In genomic region chr6:79949235-79949634, GRCh38 we compare ENCODE assay signal across 8 cellular contexts. TPM values are rescaled to one million over a fixed set of nuclear protein-coding genes. Genes with fewer than 3 reads are reported as not detected.
DNase-seq lines count a peak whose midpoint lies in the region; ATAC-seq, FAIRE-seq and TF ChIP-seq lines count a peak whose summit lies in the region.

No MANE protein-coding gene starts in this region.

- H3K36me3 ChIP-seq in upper lobe of right lung: no peaks in the 10 kb centered on the region

- DNase-seq in A549 (ENCODE audit: low read depth in 1 of 2, low spot score in 1 of 2): peak; percentile 9 to 85
- DNase-seq in GF-D8 (lab: John Stamatoyannopoulos, UW): peak; percentile 35
- DNase-seq in HFFc6: peak; percentile 41
- DNase-seq in NCI-H1105 (lab: John Stamatoyannopoulos, UW): peak; percentile 84
- DNase-seq in SW 1271 (lab: John Stamatoyannopoulos, UW): peak; percentile 10 to 75
- DNase-seq in central memory CD8-positive, alpha-beta T cell (ENCODE audit: low spot score in 2 of 2): peak; percentile 36 to 39
- DNase-seq in lung microvascular endothelial cell (ENCODE audit: low read depth in 2 of 2): peak; percentile 83 to 85
- DNase-seq in upper lobe of right lung: no peak

- H3K4me3 Mint-ChIP-seq in HFFc6: no peak overlapping the region
- peak overlapping the region; percentile 18 for H3K4me3 Mint-ChIP-seq in central memory CD8-positive, alpha-beta T cell

- H3K27me3 Mint-ChIP-seq in HFFc6 (ENCODE audit: insufficient read depth): peaks cover 12% of the 10 kb centered on the region; the same call in 1 of the 2 replicates
- H3K27me3 Mint-ChIP-seq in central memory CD8-positive, alpha-beta T cell: peaks cover 14% of the 10 kb centered on the region

- H3K9me3 Mint-ChIP-seq in HFFc6: no peaks in the 10 kb centered on the region
- H3K9me3 Mint-ChIP-seq in central memory CD8-positive, alpha-beta T cell: no peaks in the 10 kb centered on the region

- no peak for TF ChIP-seq POLR2A in A549 (IDR thresholded peaks at IDR 0.05; ENCODE audit: low read length)

- H3K27ac ChIP-seq in A549: no peak overlapping the region
- H3K27ac ChIP-seq in upper lobe of right lung: no peak overlapping the region

- peak overlapping the region; percentile 64; the same call in 2 of the 3 replicates for H3K4me2 ChIP-seq in A549

- CTCF ChIA-PET in A549 (lab: Yijun Ruan, JAX): interaction anchor here (0.6 to 1.9 kb wide), 19 partner anchors 9 to 231 kb away, joined by 3 to 11 read pairs (median 3); no protein-coding TSS in a partner anchor

- H3K27ac Mint-ChIP-seq in HFFc6: no peak overlapping the region
- H3K27ac Mint-ChIP-seq in central memory CD8-positive, alpha-beta T cell (ENCODE audit: low read depth): no peak overlapping the region

- no peak overlapping the region for H3K4me3 ChIP-seq in A549
- H3K4me3 ChIP-seq in upper lobe of right lung: no peak overlapping the region

- peaks cover 20% of the 10 kb centered on the region for H3K4me1 Mint-ChIP-seq in HFFc6 (ENCODE audit: low read depth)
- peaks cover 20% of the 10 kb centered on the region for H3K4me1 Mint-ChIP-seq in central memory CD8-positive, alpha-beta T cell

- FAIRE-seq in A549 (lab: Jason Lieb, UNC): no peak

- TF ChIP-seq CTCF in A549 (IDR thresholded peaks at IDR 0.05): peak; percentile 55
- peak; percentile 86 for TF ChIP-seq CTCF in HFFc6 (IDR thresholded peaks at IDR 0.05)
- TF ChIP-seq CTCF in upper lobe of right lung (IDR thresholded peaks at IDR 0.05): peak; percentile 64

- intact Hi-C loops in upper lobe of right lung (cut with DNase I): no loop called here

- H3K4me1 ChIP-seq in A549: no peaks in the 10 kb centered on the region
- H3K4me1 ChIP-seq in upper lobe of right lung: peaks cover 8% of the 10 kb centered on the region

- TF ChIP-seq RAD21 in A549 (conservative IDR thresholded peaks at IDR 0.05 in 1 of 2, IDR thresholded peaks at IDR 0.05 in 1 of 2): peak; percentile 41 to 60

- 7% methylated on average over 6 of the region's 6 CpGs for WGBS in A549 (ENCODE audit: missing lambda C conversion rate)

- peaks cover 38% of the 10 kb centered on the region for H3K27me3 ChIP-seq in upper lobe of right lung

- TF ChIP-seq EP300 in A549 (IDR thresholded peaks at IDR 0.05): no peak

- no peaks in the 10 kb centered on the region for H3K36me3 Mint-ChIP-seq in HFFc6 (ENCODE audit: low read depth)
- H3K36me3 Mint-ChIP-seq in central memory CD8-positive, alpha-beta T cell (ENCODE audit: insufficient read depth): peaks cover 6% of the 10 kb centered on the region

- peak in 1 of 2 experiments; percentile 57; a peak in 3 of 6 replicates for ATAC-seq in A549
- no peak for ATAC-seq in central memory CD8-positive, alpha-beta T cell (replicated peaks; ENCODE audit: extremely low read depth, poor library complexity, severe bottlenecking)
- peak; percentile 76 for ATAC-seq in upper lobe of right lung

- POLR2A ChIA-PET in A549 (lab: Yijun Ruan, JAX): no interaction called here

- H3K9me3 ChIP-seq in A549 (no peaks in the 10 kb centered on the region), upper lobe of right lung (no peaks in the 10 kb centered on the region)

TF ChIP-seq in A549, 52 proteins besides CTCF, POLR2A, EP300 and RAD21:
- TF ChIP-seq SMC3 (IDR thresholded peaks at IDR 0.05) (peak; percentile 23; the same call in 2 of the 3 replicates), SREBF2 (IDR thresholded peaks at IDR 0.05) (no peak)

RNA-seq across cellular contexts. Expression of gene ELOVL4, which starts 1.9 kb away (rescaled TPM):
- polyA plus RNA-seq in A549 (2011; rRNA removed): 0.65 and 0.70 TPM in 2 replicates
- polyA plus RNA-seq in A549 (2012; cell fraction: cytosol; rRNA removed): 0.16 and 0.21 TPM in 2 replicates
- 0.16 and 0.21 TPM in 2 replicates for polyA plus RNA-seq in A549 (2012; cell fraction: nucleus; rRNA removed)
- polyA plus RNA-seq in A549 (2017; fragmentation: RNase III; extraction: RNeasy Plus Mini Kit Qiagen cat#74134 plus additional on column Dnase treatment): 0.83 to 1.1 TPM (median 1.1 TPM) in 3 replicates
- 0.21 and 0.34 TPM in 2 replicates for polyA minus RNA-seq in A549 (2011; rRNA and poly(A)+ RNA removed)
- 1 to 10 TPM; 5.7 to 7.4 (median 6.7) TPM for total RNA-seq in HFFc6 (2021; fragmentation: NEBNext Ultra II Directional; extraction: Animal tissue kit (Norgen Biotek cat#: 25700))
- under 0.01 and 0.22 TPM in 2 replicates for total RNA-seq in lung microvascular endothelial cell
- total RNA-seq in upper lobe of right lung: 0.17 TPM

RNA-seq across cellular contexts. Expression of gene TTK, which starts 55.2 kb away (rescaled TPM):
- polyA plus RNA-seq in A549 (2011; rRNA removed): 18.9 and 30.6 TPM in 2 replicates
- polyA plus RNA-seq in A549 (2012; cell fraction: cytosol; rRNA removed): 5.8 and 6.3 TPM in 2 replicates
- 4.7 and 7.1 TPM in 2 replicates for polyA plus RNA-seq in A549 (2012; cell fraction: nucleus; rRNA removed)
- 18.8 to 21.2 TPM (median 21.0 TPM) in 3 replicates for polyA plus RNA-seq in A549 (2017; fragmentation: RNase III; extraction: RNeasy Plus Mini Kit Qiagen cat#74134 plus additional on column Dnase treatment)
- 7.6 and 8.9 TPM in 2 replicates for polyA minus RNA-seq in A549 (2011; rRNA and poly(A)+ RNA removed)
- 10 to 100 TPM; 10.9 to 26.1 (median 22.5) TPM for total RNA-seq in HFFc6 (2021; fragmentation: NEBNext Ultra II Directional; extraction: Animal tissue kit (Norgen Biotek cat#: 25700))
- 2.2 and 8.7 TPM in 2 replicates for total RNA-seq in lung microvascular endothelial cell
- 0.55 TPM for total RNA-seq in upper lobe of right lung
